Comparison of ENCODE assay signal across 1 cellular context in the genomic region with DNA sequence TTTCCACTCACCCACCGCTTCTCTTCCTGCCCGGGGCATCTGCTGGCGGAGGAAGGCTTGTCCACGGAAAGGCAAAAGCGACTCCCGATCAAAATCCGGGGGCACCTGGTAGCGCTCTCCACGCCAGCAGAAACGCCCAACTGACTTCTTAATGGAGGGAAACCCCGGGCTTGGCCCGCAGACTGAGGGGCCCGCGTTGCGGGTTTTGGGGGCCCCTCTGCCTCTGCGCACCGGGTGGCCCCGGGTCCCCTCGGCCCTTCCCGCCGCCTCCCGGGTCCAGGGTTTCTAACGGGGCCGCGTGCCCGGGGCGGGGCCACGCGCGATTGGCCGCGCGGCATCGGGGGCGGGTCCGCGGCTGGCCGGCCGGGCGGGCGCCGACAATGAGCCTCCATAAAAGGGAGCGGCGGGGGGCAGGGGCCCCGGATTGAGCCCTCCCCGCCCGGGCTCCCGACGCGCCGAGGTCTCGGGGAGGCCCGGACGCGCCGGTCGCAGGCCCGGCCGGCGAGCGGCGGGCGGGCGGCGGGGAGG.
A peak's percentile ranks its signal among the peaks of the same experiment; 100 is the strongest.
TF ChIP-seq lines count a peak whose summit lies in the region.

SPINDOC (plus strand) TSS at position 422 of the 528 bp plus-strand sequence. CDS start 231 bp downstream, outside the sequence.

TF ChIP-seq in HepG2, 621 proteins besides CTCF, POLR2A, EP300 and RAD21 (continued from another document and continues in another):
- TF ChIP-seq, protein P1, sequence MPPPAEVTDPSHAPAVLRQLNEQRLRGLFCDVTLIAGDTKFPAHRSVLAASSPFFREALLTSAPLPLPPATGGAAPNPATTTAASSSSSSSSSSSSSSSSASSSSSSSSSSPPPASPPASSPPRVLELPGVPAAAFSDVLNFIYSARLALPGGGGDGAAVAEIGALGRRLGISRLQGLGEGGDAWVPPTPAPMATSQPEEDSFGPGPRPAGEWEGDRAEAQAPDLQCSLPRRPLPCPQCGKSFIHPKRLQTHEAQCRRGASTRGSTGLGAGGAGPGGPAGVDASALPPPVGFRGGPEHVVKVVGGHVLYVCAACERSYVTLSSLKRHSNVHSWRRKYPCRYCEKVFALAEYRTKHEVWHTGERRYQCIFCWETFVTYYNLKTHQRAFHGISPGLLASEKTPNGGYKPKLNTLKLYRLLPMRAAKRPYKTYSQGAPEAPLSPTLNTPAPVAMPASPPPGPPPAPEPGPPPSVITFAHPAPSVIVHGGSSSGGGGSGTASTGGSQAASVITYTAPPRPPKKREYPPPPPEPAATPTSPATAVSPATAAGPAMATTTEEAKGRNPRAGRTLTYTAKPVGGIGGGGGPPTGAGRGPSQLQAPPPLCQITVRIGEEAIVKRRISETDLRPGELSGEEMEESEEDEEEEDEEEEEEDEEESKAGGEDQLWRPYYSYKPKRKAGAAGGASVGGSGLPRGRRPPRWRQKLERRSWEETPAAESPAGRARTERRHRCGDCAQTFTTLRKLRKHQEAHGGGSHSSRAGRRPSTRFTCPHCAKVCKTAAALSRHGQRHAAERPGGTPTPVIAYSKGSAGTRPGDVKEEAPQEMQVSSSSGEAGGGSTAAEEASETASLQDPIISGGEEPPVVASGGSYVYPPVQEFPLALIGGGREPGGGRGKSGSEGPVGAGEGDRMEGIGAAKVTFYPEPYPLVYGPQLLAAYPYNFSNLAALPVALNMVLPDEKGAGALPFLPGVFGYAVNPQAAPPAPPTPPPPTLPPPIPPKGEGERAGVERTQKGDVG (CRISPR knock-in tag; IDR thresholded peaks at IDR 0.05; ENCODE audit: borderline replicate concordance), result no peak
- TF ChIP-seq DMTF1 (CRISPR knock-in tag; IDR thresholded peaks at IDR 0.05) (no peak), NCOA1 (CRISPR knock-in tag; IDR thresholded peaks at IDR 0.05) (no peak), MIER2 (CRISPR knock-in tag; IDR thresholded peaks at IDR 0.05) (no peak), HNRNPK (IDR thresholded peaks at IDR 0.05; ENCODE audit: low read depth, low read length, poor library complexity, severe bottlenecking) (no peak), FOXO1 (CRISPR knock-in tag; IDR thresholded peaks at IDR 0.05) (0 out of 2 replicates have a peak, but pooled peaks have one; percentile 13), MAFG (CRISPR knock-in tag; IDR thresholded peaks at IDR 0.05) (no peak), ERF (CRISPR knock-in tag; IDR thresholded peaks at IDR 0.05) (no peak; the same call in 1 of the 2 replicates), ZNF281 (CRISPR knock-in tag; IDR thresholded peaks at IDR 0.05; ENCODE audit: borderline replicate concordance) (no peak), RBAK (CRISPR knock-in tag; IDR thresholded peaks at IDR 0.05) (no peak), ZBTB1 (CRISPR knock-in tag; IDR thresholded peaks at IDR 0.05; ENCODE audit: borderline replicate concordance) (0 out of 2 replicates have a peak, but pooled peaks have one; percentile 44), GATAD2A (CRISPR knock-in tag; IDR thresholded peaks at IDR 0.05) (peak; percentile 50), MIXL1 (CRISPR knock-in tag; IDR thresholded peaks at IDR 0.05) (no peak), GMEB2 (CRISPR knock-in tag; IDR thresholded peaks at IDR 0.05; ENCODE audit: low read depth) (no peak), NRL (CRISPR knock-in tag; IDR thresholded peaks at IDR 0.05; ENCODE audit: borderline replicate concordance) (0 out of 2 replicates have a peak, but pooled peaks have one; percentile 25), TFAP4 (IDR thresholded peaks at IDR 0.05; ENCODE audit: borderline replicate concordance, low read depth) (no peak), CENPX (CRISPR knock-in tag; IDR thresholded peaks at IDR 0.05) (no peak), RBM22 (optimal IDR thresholded peaks at IDR 0.05; ENCODE audit: low read length) (no peak), ZSCAN25 (CRISPR knock-in tag; IDR thresholded peaks at IDR 0.05) (no peak), ZNF224 (CRISPR knock-in tag; IDR thresholded peaks at IDR 0.05) (0 out of 2 replicates have a peak, but pooled peaks have one; percentile 35), ZNF276 (CRISPR knock-in tag; IDR thresholded peaks at IDR 0.05; ENCODE audit: low read depth) (no peak), PHF20 (CRISPR knock-in tag; IDR thresholded peaks at IDR 0.05) (0 out of 2 replicates have a peak, but pooled peaks have one; percentile 10), SNAPC2 (CRISPR knock-in tag; IDR thresholded peaks at IDR 0.05) (no peak), ZNF543 (CRISPR knock-in tag; IDR thresholded peaks at IDR 0.05) (peak; percentile 100), ZNF607 (CRISPR knock-in tag; IDR thresholded peaks at IDR 0.05; ENCODE audit: borderline replicate concordance) (peak; percentile 17; the same call in 1 of the 2 replicates), PRDM10 (CRISPR knock-in tag; IDR thresholded peaks at IDR 0.05; ENCODE audit: low read depth) (no peak), ELF4 (CRISPR knock-in tag; IDR thresholded peaks at IDR 0.05; ENCODE audit: borderline replicate concordance) (no peak)
- TF ChIP-seq, protein P2, sequence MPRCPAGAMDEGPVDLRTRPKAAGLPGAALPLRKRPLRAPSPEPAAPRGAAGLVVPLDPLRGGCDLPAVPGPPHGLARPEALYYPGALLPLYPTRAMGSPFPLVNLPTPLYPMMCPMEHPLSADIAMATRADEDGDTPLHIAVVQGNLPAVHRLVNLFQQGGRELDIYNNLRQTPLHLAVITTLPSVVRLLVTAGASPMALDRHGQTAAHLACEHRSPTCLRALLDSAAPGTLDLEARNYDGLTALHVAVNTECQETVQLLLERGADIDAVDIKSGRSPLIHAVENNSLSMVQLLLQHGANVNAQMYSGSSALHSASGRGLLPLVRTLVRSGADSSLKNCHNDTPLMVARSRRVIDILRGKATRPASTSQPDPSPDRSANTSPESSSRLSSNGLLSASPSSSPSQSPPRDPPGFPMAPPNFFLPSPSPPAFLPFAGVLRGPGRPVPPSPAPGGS (CRISPR knock-in tag; IDR thresholded peaks at IDR 0.05), result no peak
- TF ChIP-seq, protein P3, sequence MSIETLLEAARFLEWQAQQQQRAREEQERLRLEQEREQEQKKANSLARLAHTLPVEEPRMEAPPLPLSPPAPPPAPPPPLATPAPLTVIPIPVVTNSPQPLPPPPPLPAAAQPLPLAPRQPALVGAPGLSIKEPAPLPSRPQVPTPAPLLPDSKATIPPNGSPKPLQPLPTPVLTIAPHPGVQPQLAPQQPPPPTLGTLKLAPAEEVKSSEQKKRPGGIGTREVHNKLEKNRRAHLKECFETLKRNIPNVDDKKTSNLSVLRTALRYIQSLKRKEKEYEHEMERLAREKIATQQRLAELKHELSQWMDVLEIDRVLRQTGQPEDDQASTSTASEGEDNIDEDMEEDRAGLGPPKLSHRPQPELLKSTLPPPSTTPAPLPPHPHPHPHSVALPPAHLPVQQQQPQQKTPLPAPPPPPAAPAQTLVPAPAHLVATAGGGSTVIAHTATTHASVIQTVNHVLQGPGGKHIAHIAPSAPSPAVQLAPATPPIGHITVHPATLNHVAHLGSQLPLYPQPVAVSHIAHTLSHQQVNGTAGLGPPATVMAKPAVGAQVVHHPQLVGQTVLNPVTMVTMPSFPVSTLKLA (IDR thresholded peaks at IDR 0.05), result no peak
- TF ChIP-seq, protein P4, sequence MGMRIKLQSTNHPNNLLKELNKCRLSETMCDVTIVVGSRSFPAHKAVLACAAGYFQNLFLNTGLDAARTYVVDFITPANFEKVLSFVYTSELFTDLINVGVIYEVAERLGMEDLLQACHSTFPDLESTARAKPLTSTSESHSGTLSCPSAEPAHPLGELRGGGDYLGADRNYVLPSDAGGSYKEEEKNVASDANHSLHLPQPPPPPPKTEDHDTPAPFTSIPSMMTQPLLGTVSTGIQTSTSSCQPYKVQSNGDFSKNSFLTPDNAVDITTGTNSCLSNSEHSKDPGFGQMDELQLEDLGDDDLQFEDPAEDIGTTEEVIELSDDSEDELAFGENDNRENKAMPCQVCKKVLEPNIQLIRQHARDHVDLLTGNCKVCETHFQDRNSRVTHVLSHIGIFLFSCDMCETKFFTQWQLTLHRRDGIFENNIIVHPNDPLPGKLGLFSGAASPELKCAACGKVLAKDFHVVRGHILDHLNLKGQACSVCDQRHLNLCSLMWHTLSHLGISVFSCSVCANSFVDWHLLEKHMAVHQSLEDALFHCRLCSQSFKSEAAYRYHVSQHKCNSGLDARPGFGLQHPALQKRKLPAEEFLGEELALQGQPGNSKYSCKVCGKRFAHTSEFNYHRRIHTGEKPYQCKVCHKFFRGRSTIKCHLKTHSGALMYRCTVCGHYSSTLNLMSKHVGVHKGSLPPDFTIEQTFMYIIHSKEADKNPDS (CRISPR knock-in tag; IDR thresholded peaks at IDR 0.05), result no peak
